In genomic region chr16:54928421-54929089, GRCh38 we compare ENCODE assay signal across 8 cellular contexts. TPM values are rescaled to one million over a fixed set of nuclear protein-coding genes. Genes with fewer than 3 reads are reported as not detected.
DNase-seq lines count a peak whose midpoint lies in the region; ATAC-seq lines count a peak whose summit lies in the region.

No MANE protein-coding gene starts in this region.

- ATAC-seq in GM18873 (IDR thresholded peaks at IDR 0.05; ENCODE audit: low FRiP score, unreplicated experiment) = peak; percentile 20
- ATAC-seq in HG03095 (IDR thresholded peaks at IDR 0.05; ENCODE audit: unreplicated experiment) = peak; percentile 40

- no peaks in the 10 kb centered on the region for H3K9me3 ChIP-seq in CD4-positive, alpha-beta memory T cell (ENCODE audit: control insufficient read depth in 1 of 2, low read length in 2 of 2)
- H3K9me3 ChIP-seq in iPS DF 6.9 (ENCODE audit: control insufficient read depth, insufficient read depth, low read length) (no peaks in the 10 kb centered on the region), skeletal muscle tissue (ENCODE audit: control insufficient read depth in 3 of 3, low read length in 3 of 3) (no peaks in the 10 kb centered on the region)

- H3K4me3 Mint-ChIP-seq in CD4-positive, alpha-beta memory T cell = peak overlapping the region; percentile 83 to 94 (median 88)

- H3K36me3 Mint-ChIP-seq in CD4-positive, alpha-beta memory T cell = peaks cover 0 to 11% of the 10 kb centered on the region in 2 donors

- H3K4me1 ChIP-seq in CD4-positive, alpha-beta memory T cell (ENCODE audit: insufficient read depth, low read length) = peaks cover 29% of the 10 kb centered on the region
- H3K4me1 ChIP-seq in iPS DF 6.9 (ENCODE audit: control insufficient read depth, insufficient read depth, low read length) (0 out of 2 replicates have a peak, but pooled peaks cover 3% of the 10 kb centered on the region), skeletal muscle tissue (ENCODE audit: control insufficient read depth in 3 of 3, insufficient read depth in 3 of 3, low read length in 3 of 3) (peaks cover 11 to 25% (median 15%) of the 10 kb centered on the region in 3 donors)

- H3K9ac ChIP-seq in skeletal muscle tissue (ENCODE audit: low read depth in 1 of 3, low read length in 3 of 3) = peak overlapping the region; percentile 65 to 87 (median 81)

- WGBS in iPS DF 6.9 (ENCODE audit: insufficient coverage, insufficient read length) = no CpG with 5 or more reads among the region's 99 CpGs

- POLR2A ChIA-PET in CD4-positive, alpha-beta memory T cell (lab: Charles Lee; ENCODE audit: partially characterized antibody) = no interaction called here

- DNase-seq in CD4-positive, alpha-beta memory T cell = peak in 4 of 5 donors; percentile 24 to 41 (median 35)
- DNase-seq in NOMO-1 treated with DMSO at 0.1 percent for 48 hours (lab: John Stamatoyannopoulos, UW; ENCODE audit: unreplicated experiment) (peak; percentile 75), amniotic stem cell (lab: John Stamatoyannopoulos, UW) (peak; percentile 65), iPS DF 6.9 (ENCODE audit: low read depth, low spot score) (no peak), NCI-H2081 (lab: John Stamatoyannopoulos, UW) (no peak)

- H3K4me3 ChIP-seq in CD4-positive, alpha-beta memory T cell (ENCODE audit: low read length in 2 of 2) = peak overlapping the region in 1 of 2 donors; percentile 60
- H3K4me3 ChIP-seq in iPS DF 6.9 (ENCODE audit: low read length) (peak overlapping the region; percentile 65; the same call in 1 of the 2 replicates), skeletal muscle tissue (ENCODE audit: low read length in 3 of 3) (peak overlapping the region; percentile 68 to 74 (median 72))

- no peaks in the 10 kb centered on the region for H3K36me3 ChIP-seq in CD4-positive, alpha-beta memory T cell (ENCODE audit: insufficient read depth, low read length)
- no peaks in the 10 kb centered on the region for H3K36me3 ChIP-seq in iPS DF 6.9 (ENCODE audit: control insufficient read depth, insufficient read depth, low read length)
- peaks cover 0 to 3% (median 0%) of the 10 kb centered on the region in 3 donors for H3K36me3 ChIP-seq in skeletal muscle tissue (ENCODE audit: control insufficient read depth in 3 of 3, insufficient read depth in 3 of 3, low read length in 3 of 3)

- H3K4me1 Mint-ChIP-seq in CD4-positive, alpha-beta memory T cell = peaks cover 18 to 39% (median 28%) of the 10 kb centered on the region in 4 donors

- peaks cover 0 to 22% (median 13%) of the 10 kb centered on the region in 8 donors for H3K9me3 Mint-ChIP-seq in CD4-positive, alpha-beta memory T cell

- intact Hi-C loops in CD4-positive, alpha-beta memory T cell (cut with micrococcal nuclease) = no loop called here

- peak overlapping the region in 6 of 7 donors; percentile 57 to 89 (median 84) for H3K27ac Mint-ChIP-seq in CD4-positive, alpha-beta memory T cell

- CTCF ChIA-PET in CD4-positive, alpha-beta memory T cell (lab: Charles Lee; ENCODE audit: partially characterized antibody) = no interaction called here

- peaks cover 36% of the 10 kb centered on the region for H3K27me3 ChIP-seq in CD4-positive, alpha-beta memory T cell (ENCODE audit: insufficient read depth, low read length)
- H3K27me3 ChIP-seq in iPS DF 6.9 (ENCODE audit: control insufficient read depth, insufficient read depth, low read length) (peaks cover 39% of the 10 kb centered on the region), skeletal muscle tissue (ENCODE audit: control insufficient read depth in 3 of 3, insufficient read depth in 3 of 3, low read length in 3 of 3) (peaks cover 12 to 15% (median 12%) of the 10 kb centered on the region in 3 donors)

- peaks cover 36 to 44% of the 10 kb centered on the region in 2 donors for H3K27me3 Mint-ChIP-seq in CD4-positive, alpha-beta memory T cell

- no peak overlapping the region for H3K27ac ChIP-seq in CD4-positive, alpha-beta memory T cell (ENCODE audit: low read depth, low read length)
- H3K27ac ChIP-seq in iPS DF 6.9 (ENCODE audit: low read length) = no peak overlapping the region
- peak overlapping the region; percentile 88 for H3K27ac ChIP-seq in skeletal muscle tissue (ENCODE audit: low read depth, low read length)

RNA-seq across cellular contexts. Expression of gene IRX5, which starts 2.1 kb away (rescaled TPM):
- total RNA-seq in CD4-positive, alpha-beta memory T cell = not detected
- polyA plus RNA-seq in CD4-positive, alpha-beta memory T cell = under 1 TPM in 1 of 2 donors, not detected in 1; 0.10 TPM
- total RNA-seq in skeletal muscle tissue = 2.1 TPM

Comparison
In these comparisons a context has a peak if more than half of its experiments do, and no peak if none do; other contexts are left out.
1. DNase-seq: peak in CD4-positive, alpha-beta memory T cell (4 of 5), NOMO-1 treated with DMSO at 0.1 percent for 48 hours (single experiment) and amniotic stem cell (single experiment); none in iPS DF 6.9 (single experiment) and NCI-H2081 (0 of 2).